In genomic region chr1:188128761-188129160, GRCh38 we compare ENCODE assay signal across 11 cellular contexts.
DNase-seq lines count a peak whose midpoint lies in the region; ATAC-seq and TF ChIP-seq lines count a peak whose summit lies in the region.
"Had no signal": no experiment of that assay in that cellular context is flagged by ENCODE, and none has a peak within 500 bp of the region (broad histone marks: within the 10 kb centered on the region; RNA-seq: fewer than 3 reads in every experiment).

No MANE protein-coding gene starts in this region.

- peak; percentile 54 for DNase-seq in EL
- DNase-seq in WTC11 (ENCODE audit: low spot score): no peak
- peak; percentile 1 for DNase-seq in kidney tubule cell (ENCODE audit: low spot score)
- DNase-seq in activated gamma-delta T cell treated with Interleukin-2 at 50 U/mL for 16 hours: no peak
- no peak for DNase-seq in GF-D8 (lab: John Stamatoyannopoulos, UW)
- DNase-seq: activated CD4-positive, alpha-beta T cell treated with anti-CD3 and anti-CD28 coated beads for 48 hours; activated effector memory CD4-positive, alpha-beta T cell treated with anti-CD3 and anti-CD28 coated beads, Interleukin-2, amount 50 U/mL, for 16 hours; GDM1; testis had no signal

- no peaks in the 10 kb centered on the region; the same call in 1 of the 2 replicates for H3K4me1 Mint-ChIP-seq in WTC11

- no peak overlapping the region for H3K4me3 Mint-ChIP-seq in WTC11

- H3K27me3 Mint-ChIP-seq in WTC11 (ENCODE audit: low read depth): no peaks in the 10 kb centered on the region

- H3K36me3 Mint-ChIP-seq in WTC11: no peaks in the 10 kb centered on the region

- CTCF ChIA-PET in WTC11 (lab: Charles Lee): no interaction called here

- no peak overlapping the region for H3K27ac Mint-ChIP-seq in WTC11

- ATAC-seq in HG03432 (IDR thresholded peaks at IDR 0.05; ENCODE audit: unreplicated experiment) (peak; percentile 69), WTC11 (peak; percentile 78), HG02623 (IDR thresholded peaks at IDR 0.05; ENCODE audit: unreplicated experiment) (no peak)

- POLR2A ChIA-PET in WTC11 (lab: Charles Lee): no interaction called here

- peaks cover 10% of the 10 kb centered on the region; the same call in 1 of the 2 replicates for H3K9me3 Mint-ChIP-seq in WTC11

- no peak for TF ChIP-seq CTCF in WTC11 (IDR thresholded peaks at IDR 0.05)

TF ChIP-seq in WTC11, 78 proteins besides CTCF, POLR2A, EP300 and RAD21:
- TF ChIP-seq CBFB (CRISPR knock-in tag; IDR thresholded peaks at IDR 0.05; ENCODE audit: low read depth): no peak
- TF ChIP-seq, protein P1, sequence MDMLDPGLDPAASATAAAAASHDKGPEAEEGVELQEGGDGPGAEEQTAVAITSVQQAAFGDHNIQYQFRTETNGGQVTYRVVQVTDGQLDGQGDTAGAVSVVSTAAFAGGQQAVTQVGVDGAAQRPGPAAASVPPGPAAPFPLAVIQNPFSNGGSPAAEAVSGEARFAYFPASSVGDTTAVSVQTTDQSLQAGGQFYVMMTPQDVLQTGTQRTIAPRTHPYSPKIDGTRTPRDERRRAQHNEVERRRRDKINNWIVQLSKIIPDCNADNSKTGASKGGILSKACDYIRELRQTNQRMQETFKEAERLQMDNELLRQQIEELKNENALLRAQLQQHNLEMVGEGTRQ (CRISPR knock-in tag; IDR thresholded peaks at IDR 0.05): no peak
- TF ChIP-seq ZNF416 (CRISPR knock-in tag; IDR thresholded peaks at IDR 0.05): no peak
- no peak for TF ChIP-seq OVOL2 (CRISPR knock-in tag; IDR thresholded peaks at IDR 0.05; ENCODE audit: borderline replicate concordance)
- TF ChIP-seq, protein P2, sequence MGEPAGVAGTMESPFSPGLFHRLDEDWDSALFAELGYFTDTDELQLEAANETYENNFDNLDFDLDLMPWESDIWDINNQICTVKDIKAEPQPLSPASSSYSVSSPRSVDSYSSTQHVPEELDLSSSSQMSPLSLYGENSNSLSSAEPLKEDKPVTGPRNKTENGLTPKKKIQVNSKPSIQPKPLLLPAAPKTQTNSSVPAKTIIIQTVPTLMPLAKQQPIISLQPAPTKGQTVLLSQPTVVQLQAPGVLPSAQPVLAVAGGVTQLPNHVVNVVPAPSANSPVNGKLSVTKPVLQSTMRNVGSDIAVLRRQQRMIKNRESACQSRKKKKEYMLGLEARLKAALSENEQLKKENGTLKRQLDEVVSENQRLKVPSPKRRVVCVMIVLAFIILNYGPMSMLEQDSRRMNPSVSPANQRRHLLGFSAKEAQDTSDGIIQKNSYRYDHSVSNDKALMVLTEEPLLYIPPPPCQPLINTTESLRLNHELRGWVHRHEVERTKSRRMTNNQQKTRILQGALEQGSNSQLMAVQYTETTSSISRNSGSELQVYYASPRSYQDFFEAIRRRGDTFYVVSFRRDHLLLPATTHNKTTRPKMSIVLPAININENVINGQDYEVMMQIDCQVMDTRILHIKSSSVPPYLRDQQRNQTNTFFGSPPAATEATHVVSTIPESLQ (CRISPR knock-in tag; IDR thresholded peaks at IDR 0.05): no peak
- no peak for TF ChIP-seq ZNF263 (CRISPR knock-in tag; IDR thresholded peaks at IDR 0.05; ENCODE audit: low read depth)
- no peak for TF ChIP-seq NR3C1 (CRISPR knock-in tag; conservative IDR thresholded peaks at IDR 0.05; ENCODE audit: low read depth)
- no peak for TF ChIP-seq MLX (CRISPR knock-in tag; IDR thresholded peaks at IDR 0.05)
- TF ChIP-seq, protein P3, sequence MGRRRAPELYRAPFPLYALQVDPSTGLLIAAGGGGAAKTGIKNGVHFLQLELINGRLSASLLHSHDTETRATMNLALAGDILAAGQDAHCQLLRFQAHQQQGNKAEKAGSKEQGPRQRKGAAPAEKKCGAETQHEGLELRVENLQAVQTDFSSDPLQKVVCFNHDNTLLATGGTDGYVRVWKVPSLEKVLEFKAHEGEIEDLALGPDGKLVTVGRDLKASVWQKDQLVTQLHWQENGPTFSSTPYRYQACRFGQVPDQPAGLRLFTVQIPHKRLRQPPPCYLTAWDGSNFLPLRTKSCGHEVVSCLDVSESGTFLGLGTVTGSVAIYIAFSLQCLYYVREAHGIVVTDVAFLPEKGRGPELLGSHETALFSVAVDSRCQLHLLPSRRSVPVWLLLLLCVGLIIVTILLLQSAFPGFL (CRISPR knock-in tag; IDR thresholded peaks at IDR 0.05; ENCODE audit: borderline replicate concordance): no peak
- no peak for TF ChIP-seq RORB (CRISPR knock-in tag; IDR thresholded peaks at IDR 0.05)
- no peak for TF ChIP-seq ZMAT4 (CRISPR knock-in tag; IDR thresholded peaks at IDR 0.05)
- TF ChIP-seq CREB1 (CRISPR knock-in tag; IDR thresholded peaks at IDR 0.05): no peak
- no peak for TF ChIP-seq GRHL2 (CRISPR knock-in tag; IDR thresholded peaks at IDR 0.05; ENCODE audit: insufficient replicate concordance, severe bottlenecking)
- no peak for TF ChIP-seq ZNF671 (CRISPR knock-in tag; IDR thresholded peaks at IDR 0.05)
- no peak for TF ChIP-seq EMX1 (CRISPR knock-in tag; IDR thresholded peaks at IDR 0.05)
- TF ChIP-seq SP1 (CRISPR knock-in tag; conservative IDR thresholded peaks at IDR 0.05): no peak
- no peak for TF ChIP-seq AFF4 (CRISPR knock-in tag; IDR thresholded peaks at IDR 0.05; ENCODE audit: borderline replicate concordance)
- TF ChIP-seq, protein P4, sequence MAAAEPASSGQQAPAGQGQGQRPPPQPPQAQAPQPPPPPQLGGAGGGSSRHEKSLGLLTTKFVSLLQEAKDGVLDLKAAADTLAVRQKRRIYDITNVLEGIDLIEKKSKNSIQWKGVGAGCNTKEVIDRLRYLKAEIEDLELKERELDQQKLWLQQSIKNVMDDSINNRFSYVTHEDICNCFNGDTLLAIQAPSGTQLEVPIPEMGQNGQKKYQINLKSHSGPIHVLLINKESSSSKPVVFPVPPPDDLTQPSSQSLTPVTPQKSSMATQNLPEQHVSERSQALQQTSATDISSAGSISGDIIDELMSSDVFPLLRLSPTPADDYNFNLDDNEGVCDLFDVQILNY (CRISPR knock-in tag; IDR thresholded peaks at IDR 0.05): no peak
- TF ChIP-seq SMAD4 (CRISPR knock-in tag; IDR thresholded peaks at IDR 0.05): no peak
- TF ChIP-seq ERG (CRISPR knock-in tag; IDR thresholded peaks at IDR 0.05): no peak

Comparison
In these comparisons a context has a peak if more than half of its experiments do, and no peak if none do; other contexts are left out.
1. DNase-seq: peak in EL (single experiment) and kidney tubule cell (single experiment); none in WTC11 (single experiment), activated gamma-delta T cell treated with Interleukin-2 at 50 U/mL for 16 hours (single experiment) and GF-D8 (single experiment).